ENCODE assay signal across 22 cellular contexts in genomic region chr20:1979116-1979778, GRCh38. TPM values are rescaled to one million over a fixed set of nuclear protein-coding genes. Genes with fewer than 3 reads are reported as not detected.
DNase-seq lines count a peak whose midpoint lies in the region; ATAC-seq, FAIRE-seq and TF ChIP-seq lines count a peak whose summit lies in the region.
"Had no signal": no experiment of that assay in that cellular context is flagged by ENCODE, and none has a peak within 500 bp of the region (broad histone marks: within the 10 kb centered on the region; RNA-seq: fewer than 3 reads in every experiment).

No MANE protein-coding gene starts in this region.

- H3K4me2 ChIP-seq in HCT116 (ENCODE audit: low read length) = no peak overlapping the region
- no peak overlapping the region for H3K4me2 ChIP-seq in keratinocyte (ENCODE audit: control insufficient read depth, extremely low read depth, insufficient read depth, low read depth, low read length)
- H3K4me2 ChIP-seq: KMS-11 had no signal

- H3K9me2 ChIP-seq in HCT116 (ENCODE audit: insufficient read depth) = no peaks in the 10 kb centered on the region

- TF ChIP-seq POLR2A in HCT116 (IDR thresholded peaks at IDR 0.05; ENCODE audit: borderline replicate concordance, extremely low read depth, insufficient read depth, insufficient read length) = no peak

- H3K4me3 Mint-ChIP-seq in Calu3 (ENCODE audit: low read depth, unreplicated experiment) = no peak overlapping the region
- no peak overlapping the region for H3K4me3 Mint-ChIP-seq in stimulated activated naive B cell treated with anti-CD40 and anti-IgM and Interleukin-4, amounts not matched to agents 10 μg/mL and 1 μg/mL and 100 μg/mL, for 72 hours
- H3K4me3 Mint-ChIP-seq: HFFc6 had no signal

- FAIRE-seq in keratinocyte (lab: Jason Lieb, UNC) = peak; percentile 36

- DNase-seq in EH (ENCODE audit: low read depth) (peak; percentile 7), HCT116 (ENCODE audit: low read depth, low spot score) (no peak), cerebellar nuclear complex (lab: John Stamatoyannopoulos, UW) (peak; percentile 25 to 44), keratinocyte (ENCODE audit: low read depth, low spot score) (no peak), SKM-1 treated with dmso at 0.1 percent for 144 hours (lab: John Stamatoyannopoulos, UW; ENCODE audit: unreplicated experiment) (no peak), HEK293T (ENCODE audit: extremely low spot score) (no peak), Calu3 (no peak)
- DNase-seq in stimulated activated naive B cell treated with anti-CD40 and anti-IgM and Interleukin-4, amounts not matched to agents 10 μg/mL and 1 μg/mL and 100 μg/mL, for 72 hours = no peak
- DNase-seq: ACHN, AML-193, DMS53, GOT3, HFFc6, NCI-H1105 treated with DMSO at 0.1 percent for 48 hours, NCI-H1694 treated with DMSO at 0.1 percent for 48 hours, NCI-H345, OCI-M1, SJCRH30 had no signal

- peaks cover 90% of the 10 kb centered on the region for H3K27me3 Mint-ChIP-seq in Calu3 (ENCODE audit: unreplicated experiment)
- H3K27me3 Mint-ChIP-seq in stimulated activated naive B cell treated with anti-CD40 and anti-IgM and Interleukin-4, amounts not matched to agents 10 μg/mL and 1 μg/mL and 100 μg/mL, for 72 hours = peaks cover 37 to 53% of the 10 kb centered on the region in 2 donors

- no peak for TF ChIP-seq RAD21 in HCT116 (IDR thresholded peaks at IDR 0.05; ENCODE audit: low read depth)

- H3K9me3 Mint-ChIP-seq in Calu3 (ENCODE audit: low read depth, unreplicated experiment) = no peaks in the 10 kb centered on the region
- H3K9me3 Mint-ChIP-seq in stimulated activated naive B cell treated with anti-CD40 and anti-IgM and Interleukin-4, amounts not matched to agents 10 μg/mL and 1 μg/mL and 100 μg/mL, for 72 hours = peaks cover 0 to 5% of the 10 kb centered on the region in 2 donors
- H3K9me3 Mint-ChIP-seq: HFFc6 had no signal

- POLR2A ChIA-PET in HCT116 (lab: Charles Lee) = no interaction called here
- POLR2A ChIA-PET in HEK293T (lab: Yijun Ruan, JAX) = no interaction called here

- H3K4me1 ChIP-seq in HCT116 (ENCODE audit: control insufficient read depth in 1 of 2, insufficient read depth in 2 of 2, low read length in 2 of 2) = no peaks in the 10 kb centered on the region
- no peaks in the 10 kb centered on the region for H3K4me1 ChIP-seq in keratinocyte (ENCODE audit: control insufficient read depth, extremely low read depth, insufficient read depth, low read length)
- H3K4me1 ChIP-seq: SJCRH30 had no signal

- RAD21 ChIA-PET in HCT116 (lab: Charles Lee; ENCODE audit: low non-redundant PET in 1 of 2, low total read pairs in 2 of 2, uncharacterized antibody in 2 of 2, unreplicated experiment in 2 of 2) = no interaction called here

- no peak overlapping the region for H2AFZ ChIP-seq in HCT116 (ENCODE audit: low read depth, low read length, poor library complexity, severe bottlenecking)
- no peak overlapping the region for H2AFZ ChIP-seq in keratinocyte (ENCODE audit: control insufficient read depth, low read length)

- no peaks in the 10 kb centered on the region for H3K9me1 ChIP-seq in keratinocyte (ENCODE audit: control insufficient read depth, extremely low read depth, insufficient read depth, low read length)

- H4K20me1 ChIP-seq in HCT116 (ENCODE audit: insufficient read depth) (no peaks in the 10 kb centered on the region), keratinocyte (ENCODE audit: control insufficient read depth, extremely low read depth, insufficient read depth, low read length) (no peaks in the 10 kb centered on the region)

- no peaks in the 10 kb centered on the region for H3K4me1 Mint-ChIP-seq in Calu3 (ENCODE audit: low read depth, unreplicated experiment)
- no peaks in the 10 kb centered on the region for H3K4me1 Mint-ChIP-seq in stimulated activated naive B cell treated with anti-CD40 and anti-IgM and Interleukin-4, amounts not matched to agents 10 μg/mL and 1 μg/mL and 100 μg/mL, for 72 hours

- intact Hi-C loops in HCT116 (cut with micrococcal nuclease) (no loop called here), Calu3 (cut with micrococcal nuclease; ENCODE audit: unreplicated experiment) (no loop called here)

- H3K9ac ChIP-seq in HCT116 (ENCODE audit: low read length) = no peak overlapping the region
- H3K9ac ChIP-seq in keratinocyte (ENCODE audit: control insufficient read depth, extremely low read depth, insufficient read depth, low read length) = no peak overlapping the region
- H3K9ac ChIP-seq: KMS-11 had no signal

- no peak overlapping the region for H3K27ac ChIP-seq in HCT116 (ENCODE audit: low read depth, low read length)
- no peak overlapping the region for H3K27ac ChIP-seq in keratinocyte (ENCODE audit: control insufficient read depth, insufficient read depth, low read length)
- H3K27ac ChIP-seq: KMS-11, RWPE1, SJCRH30 had no signal

- H3K27me3 ChIP-seq in HCT116 (ENCODE audit: insufficient read depth, low read length) (peaks cover 91% of the 10 kb centered on the region), keratinocyte (ENCODE audit: control insufficient read depth, extremely low read depth, insufficient read depth, low read length) (peaks cover 16% of the 10 kb centered on the region)
- H3K27me3 ChIP-seq: SJCRH30 had no signal

- TF ChIP-seq CTCF in HCT116 (IDR thresholded peaks at IDR 0.05 in 2 of 3, conservative IDR thresholded peaks at IDR 0.05 in 1 of 3; ENCODE audit: borderline replicate concordance in 1 of 3, insufficient read depth in 1 of 3, low read depth in 2 of 3, low read length in 2 of 3) = no peak
- TF ChIP-seq CTCF in keratinocyte (optimal IDR thresholded peaks at IDR 0.05 in 1 of 3, IDR thresholded peaks at IDR 0.05 in 1 of 3, conservative IDR thresholded peaks at IDR 0.05 in 1 of 3; ENCODE audit: extremely low read depth in 1 of 3, insufficient read depth in 2 of 3, low read length in 3 of 3) = no peak
- no peak for TF ChIP-seq CTCF in Calu3 (IDR thresholded peaks at IDR 0.05; ENCODE audit: unreplicated experiment)

- H3K36me3 ChIP-seq in HCT116 (ENCODE audit: control insufficient read depth in 1 of 2, insufficient read depth in 2 of 2, low read length in 2 of 2) (no peaks in the 10 kb centered on the region), keratinocyte (ENCODE audit: control insufficient read depth in 2 of 2, extremely low read depth in 1 of 2, insufficient read depth in 2 of 2, low read length in 2 of 2) (no peaks in the 10 kb centered on the region)
- H3K36me3 ChIP-seq: SJCRH30 had no signal

- no peak overlapping the region for H3K27ac Mint-ChIP-seq in Calu3 (ENCODE audit: unreplicated experiment)
- H3K27ac Mint-ChIP-seq in stimulated activated naive B cell treated with anti-CD40 and anti-IgM and Interleukin-4, amounts not matched to agents 10 μg/mL and 1 μg/mL and 100 μg/mL, for 72 hours = no peak overlapping the region
- H3K27ac Mint-ChIP-seq: CD14-positive monocyte, HFFc6 had no signal

- CTCF ChIA-PET in HCT116 (lab: Charles Lee) = no interaction called here
- CTCF ChIA-PET in HEK293T (lab: Yijun Ruan, JAX) = interaction anchor here (0.6 kb wide), 1 partner anchor 232 kb away, joined by 4 read pairs; no protein-coding TSS in a partner anchor
- CTCF ChIA-PET in Calu3 (lab: Charles Lee) = no interaction called here

- no peaks in the 10 kb centered on the region for H3K36me3 Mint-ChIP-seq in Calu3 (ENCODE audit: insufficient read depth, unreplicated experiment)
- no peaks in the 10 kb centered on the region for H3K36me3 Mint-ChIP-seq in stimulated activated naive B cell treated with anti-CD40 and anti-IgM and Interleukin-4, amounts not matched to agents 10 μg/mL and 1 μg/mL and 100 μg/mL, for 72 hours
- H3K36me3 Mint-ChIP-seq: CD14-positive monocyte had no signal

- H3K4me3 ChIP-seq in HCT116 (replicated peaks in 1 of 2; ENCODE audit: low read depth in 1 of 2, low read length in 2 of 2) (no peak overlapping the region), keratinocyte (ENCODE audit: control insufficient read depth in 2 of 3, extremely low read depth in 1 of 3, insufficient read depth in 2 of 3, low read depth in 1 of 3, low read length in 3 of 3) (no peak overlapping the region)
- H3K4me3 ChIP-seq: SJCRH30 had no signal

- ATAC-seq in HCT116 = no peak
- ATAC-seq in stimulated activated naive B cell treated with anti-CD40 and anti-IgM and Interleukin-4, amounts not matched to agents 10 μg/mL and 1 μg/mL and 100 μg/mL, for 72 hours (replicated peaks) = no peak

- dilution Hi-C loops in keratinocyte (cut with MboI; ENCODE audit: extremely low pct_ligation_motif_present, low sequenced_read_pairs) = no loop called here

- no TSS peak for BruUV-seq in HCT116 (replicated peaks; lab: Mats Ljungman, UMichigan)
- BruUV-seq in Calu3 (replicated peaks; lab: Mats Ljungman, UMichigan) = no TSS peak

- H3K9me3 ChIP-seq in HCT116 (ENCODE audit: control insufficient read depth in 1 of 2, insufficient read depth in 1 of 2, low read depth in 1 of 2, low read length in 2 of 2) (no peaks in the 10 kb centered on the region), keratinocyte (ENCODE audit: control insufficient read depth, low read depth, low read length) (no peaks in the 10 kb centered on the region)
- H3K9me3 ChIP-seq: SJCRH30 had no signal

- H3K79me2 ChIP-seq in HCT116 (ENCODE audit: insufficient read depth, low read length) (no peaks in the 10 kb centered on the region), keratinocyte (ENCODE audit: control insufficient read depth, insufficient read depth, low read length) (no peaks in the 10 kb centered on the region)

TF ChIP-seq in HCT116, 20 proteins besides CTCF, POLR2A, EP300 and RAD21 (continues in another document):
- TF ChIP-seq CBX3 (IDR thresholded peaks at IDR 0.05; ENCODE audit: low read depth) = no peak
- no peak for TF ChIP-seq TCF7L2 (IDR thresholded peaks at IDR 0.05; ENCODE audit: borderline replicate concordance, extremely low read depth, insufficient read depth, insufficient read length)
- no peak for TF ChIP-seq EZH2phosphoT487 (IDR thresholded peaks at IDR 0.05; ENCODE audit: borderline replicate concordance)

RNA-seq across cellular contexts. Expression of gene PDYN, which starts 14.6 kb away (rescaled TPM):
- total RNA-seq in HCT116 (2021; ENCODE audit: unreplicated experiment) (not detected), Calu3 (2022) (not detected in 2 replicates)
- not detected in 2 replicates for polyA plus RNA-seq in HCT116 (2012)
- 0.03 TPM in 1 of 3 replicates, not detected in the others for polyA plus RNA-seq in keratinocyte
- not detected for polyA plus RNA-seq in keratinocyte (2011; ENCODE audit: low read depth)
- polyA plus RNA-seq in keratinocyte (2011; cell fraction: cytosol; rRNA removed) = not detected in 2 replicates
- polyA plus RNA-seq in keratinocyte (2011; cell fraction: nucleus; rRNA removed) = 0.07 TPM in 1 of 2 replicates, not detected in the other
- polyA plus RNA-seq in keratinocyte (2012; ENCODE audit: low replicate concordance) = not detected in 2 replicates
- polyA minus RNA-seq in keratinocyte = not detected in 3 replicates
- not detected for polyA minus RNA-seq in keratinocyte (2011; cell fraction: cytosol; rRNA and poly(A)+ RNA removed)
- polyA minus RNA-seq in keratinocyte (2011; cell fraction: nucleus; rRNA and poly(A)+ RNA removed) = not detected in 2 replicates
- total RNA-seq: HFFc6, M059J, SJCRH30 had no signal
- polyA plus RNA-seq: CD14-positive monocyte had no signal

Comparison
In these comparisons a context has a peak if more than half of its experiments do, and no peak if none do; other contexts are left out.
1. DNase-seq: peak in EH (single experiment) and cerebellar nuclear complex (2 of 2); none in HCT116 (single experiment), keratinocyte (single experiment), SKM-1 treated with dmso at 0.1 percent for 144 hours (single experiment), HEK293T (single experiment), Calu3 (single experiment) and stimulated activated naive B cell treated with anti-CD40 and anti-IgM and Interleukin-4, amounts not matched to agents 10 μg/mL and 1 μg/mL and 100 μg/mL, for 72 hours (single experiment).